8 cellular contexts compared by ENCODE assay signal in genomic region chr3:71127463-71128243, GRCh38.
DNase-seq lines count a peak whose midpoint lies in the region; ATAC-seq and TF ChIP-seq lines count a peak whose summit lies in the region.

No MANE protein-coding gene starts in this region.

- H3K4me1 ChIP-seq in heart left ventricle: peaks cover 3 to 78% (median 57%) of the 10 kb centered on the region in 12 donors
- peaks cover 26 to 52% (median 35%) of the 10 kb centered on the region in 4 donors for H3K4me1 ChIP-seq in upper lobe of left lung

- intact Hi-C loops in heart left ventricle (cut with DNase I) (loop anchor here in 2 of 10 donors (2.0 to 10.0 kb wide), 4 partner anchors 60 to 455 kb away; partner anchors contain the start of gene FOXP1 (in 1 of the 2)), Right ventricle myocardium inferior (cut with DNase I) (loop anchor here (2.0 to 10.0 kb wide), 3 partner anchors 60 to 455 kb away; partner anchors contain the start of gene FOXP1)

- TF ChIP-seq CTCF in heart left ventricle (IDR thresholded peaks at IDR 0.05) (no peak), upper lobe of left lung (IDR thresholded peaks at IDR 0.05) (no peak), GM13977 (IDR thresholded peaks at IDR 0.05; ENCODE audit: extremely low read depth, insufficient read depth, missing control alignments) (no peak)

- 31 to 37% (median 34%) methylated on average over 10 of the region's 10 CpGs for WGBS in heart left ventricle, 4 donors
- WGBS in upper lobe of left lung, 2 donors: 38 to 50% methylated on average over 10 of the region's 10 CpGs

- peak overlapping the region in 9 of 12 donors; percentile 9 to 67 (median 57) for H3K4me3 ChIP-seq in heart left ventricle
- peak overlapping the region in 3 of 4 donors; percentile 44 to 53 (median 53) for H3K4me3 ChIP-seq in upper lobe of left lung

- no peak for TF ChIP-seq EP300 in upper lobe of left lung (IDR thresholded peaks at IDR 0.05)

- H3K27ac ChIP-seq in heart left ventricle (peak overlapping the region; percentile 29 to 94 (median 88)), upper lobe of left lung (peak overlapping the region; percentile 82 to 92 (median 86))

- no peaks in the 10 kb centered on the region for H3K36me3 ChIP-seq in heart left ventricle
- no peaks in the 10 kb centered on the region for H3K36me3 ChIP-seq in upper lobe of left lung

- in situ Hi-C loops in GM13977 (cut with MboI; ENCODE audit: low pct_unique_long_range_greater_than_20kb, low sequenced_read_pairs, unreplicated experiment): no loop called here

- no peak for DNase-seq in heart left ventricle
- DNase-seq in Right ventricle myocardium inferior (ENCODE audit: missing footprints): no peak
- peak; percentile 48 for DNase-seq in amniotic stem cell (lab: John Stamatoyannopoulos, UW)
- peak; percentile 72 to 79 for DNase-seq in lung microvascular endothelial cell (ENCODE audit: low read depth in 2 of 2)
- DNase-seq in upper lobe of left lung: no peak
- no peak for DNase-seq in NCI-H2107 (lab: John Stamatoyannopoulos, UW)
- no peak for DNase-seq in GM13977 (ENCODE audit: low spot score)

- H3K9me3 ChIP-seq in heart left ventricle: no peaks in the 10 kb centered on the region
- no peaks in the 10 kb centered on the region for H3K9me3 ChIP-seq in upper lobe of left lung

- TF ChIP-seq POLR2A in heart left ventricle (IDR thresholded peaks at IDR 0.05) (no peak), upper lobe of left lung (IDR thresholded peaks at IDR 0.05) (no peak)

- H3K27me3 ChIP-seq in heart left ventricle (no peaks in the 10 kb centered on the region), upper lobe of left lung (no peaks in the 10 kb centered on the region)

- ATAC-seq in heart left ventricle (peak in 3 of 4 donors; percentile 16 to 29 (median 18)), Right ventricle myocardium inferior (no peak), upper lobe of left lung (ENCODE audit: low FRiP score in 2 of 2) (peak in 1 of 2 donors; percentile 55), HG02588 (IDR thresholded peaks at IDR 0.05; ENCODE audit: unreplicated experiment) (no peak)

Comparison
In these comparisons a context has a peak if more than half of its experiments do, and no peak if none do; other contexts are left out.
1. ATAC-seq: peak in heart left ventricle (3 of 4); none in Right ventricle myocardium inferior (single experiment) and HG02588 (single experiment).
2. DNase-seq: peak in amniotic stem cell (single experiment) and lung microvascular endothelial cell (2 of 2); none in heart left ventricle (0 of 5), Right ventricle myocardium inferior (single experiment), upper lobe of left lung (0 of 2), NCI-H2107 (single experiment) and GM13977 (single experiment).